1 cellular context compared by ENCODE assay signal in the genomic region with DNA sequence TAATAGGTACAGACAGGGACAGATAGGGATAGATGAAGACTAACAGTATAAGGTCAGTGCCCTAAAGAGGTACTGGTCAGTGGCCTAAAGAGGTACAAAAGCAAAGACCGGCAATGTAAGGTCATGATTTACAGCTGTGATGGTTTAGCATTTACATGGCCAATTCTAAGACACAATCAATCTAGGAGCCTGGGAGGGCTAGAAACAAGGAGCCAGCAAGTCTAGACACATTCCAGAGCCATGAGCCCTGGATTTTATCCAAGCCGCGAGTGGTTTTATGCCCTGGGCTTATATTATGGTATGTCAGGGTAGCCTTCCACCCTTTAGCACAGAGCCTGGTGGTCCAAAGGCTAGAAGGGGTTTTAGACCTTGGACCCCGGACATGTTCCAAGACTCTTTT.
TF ChIP-seq lines count a peak whose summit lies in the region.

No MANE protein-coding gene starts in this region.

TF ChIP-seq in GM23338, 12 proteins besides CTCF, POLR2A, EP300 and RAD21 (continued from another document):
- TF ChIP-seq, protein P1, sequence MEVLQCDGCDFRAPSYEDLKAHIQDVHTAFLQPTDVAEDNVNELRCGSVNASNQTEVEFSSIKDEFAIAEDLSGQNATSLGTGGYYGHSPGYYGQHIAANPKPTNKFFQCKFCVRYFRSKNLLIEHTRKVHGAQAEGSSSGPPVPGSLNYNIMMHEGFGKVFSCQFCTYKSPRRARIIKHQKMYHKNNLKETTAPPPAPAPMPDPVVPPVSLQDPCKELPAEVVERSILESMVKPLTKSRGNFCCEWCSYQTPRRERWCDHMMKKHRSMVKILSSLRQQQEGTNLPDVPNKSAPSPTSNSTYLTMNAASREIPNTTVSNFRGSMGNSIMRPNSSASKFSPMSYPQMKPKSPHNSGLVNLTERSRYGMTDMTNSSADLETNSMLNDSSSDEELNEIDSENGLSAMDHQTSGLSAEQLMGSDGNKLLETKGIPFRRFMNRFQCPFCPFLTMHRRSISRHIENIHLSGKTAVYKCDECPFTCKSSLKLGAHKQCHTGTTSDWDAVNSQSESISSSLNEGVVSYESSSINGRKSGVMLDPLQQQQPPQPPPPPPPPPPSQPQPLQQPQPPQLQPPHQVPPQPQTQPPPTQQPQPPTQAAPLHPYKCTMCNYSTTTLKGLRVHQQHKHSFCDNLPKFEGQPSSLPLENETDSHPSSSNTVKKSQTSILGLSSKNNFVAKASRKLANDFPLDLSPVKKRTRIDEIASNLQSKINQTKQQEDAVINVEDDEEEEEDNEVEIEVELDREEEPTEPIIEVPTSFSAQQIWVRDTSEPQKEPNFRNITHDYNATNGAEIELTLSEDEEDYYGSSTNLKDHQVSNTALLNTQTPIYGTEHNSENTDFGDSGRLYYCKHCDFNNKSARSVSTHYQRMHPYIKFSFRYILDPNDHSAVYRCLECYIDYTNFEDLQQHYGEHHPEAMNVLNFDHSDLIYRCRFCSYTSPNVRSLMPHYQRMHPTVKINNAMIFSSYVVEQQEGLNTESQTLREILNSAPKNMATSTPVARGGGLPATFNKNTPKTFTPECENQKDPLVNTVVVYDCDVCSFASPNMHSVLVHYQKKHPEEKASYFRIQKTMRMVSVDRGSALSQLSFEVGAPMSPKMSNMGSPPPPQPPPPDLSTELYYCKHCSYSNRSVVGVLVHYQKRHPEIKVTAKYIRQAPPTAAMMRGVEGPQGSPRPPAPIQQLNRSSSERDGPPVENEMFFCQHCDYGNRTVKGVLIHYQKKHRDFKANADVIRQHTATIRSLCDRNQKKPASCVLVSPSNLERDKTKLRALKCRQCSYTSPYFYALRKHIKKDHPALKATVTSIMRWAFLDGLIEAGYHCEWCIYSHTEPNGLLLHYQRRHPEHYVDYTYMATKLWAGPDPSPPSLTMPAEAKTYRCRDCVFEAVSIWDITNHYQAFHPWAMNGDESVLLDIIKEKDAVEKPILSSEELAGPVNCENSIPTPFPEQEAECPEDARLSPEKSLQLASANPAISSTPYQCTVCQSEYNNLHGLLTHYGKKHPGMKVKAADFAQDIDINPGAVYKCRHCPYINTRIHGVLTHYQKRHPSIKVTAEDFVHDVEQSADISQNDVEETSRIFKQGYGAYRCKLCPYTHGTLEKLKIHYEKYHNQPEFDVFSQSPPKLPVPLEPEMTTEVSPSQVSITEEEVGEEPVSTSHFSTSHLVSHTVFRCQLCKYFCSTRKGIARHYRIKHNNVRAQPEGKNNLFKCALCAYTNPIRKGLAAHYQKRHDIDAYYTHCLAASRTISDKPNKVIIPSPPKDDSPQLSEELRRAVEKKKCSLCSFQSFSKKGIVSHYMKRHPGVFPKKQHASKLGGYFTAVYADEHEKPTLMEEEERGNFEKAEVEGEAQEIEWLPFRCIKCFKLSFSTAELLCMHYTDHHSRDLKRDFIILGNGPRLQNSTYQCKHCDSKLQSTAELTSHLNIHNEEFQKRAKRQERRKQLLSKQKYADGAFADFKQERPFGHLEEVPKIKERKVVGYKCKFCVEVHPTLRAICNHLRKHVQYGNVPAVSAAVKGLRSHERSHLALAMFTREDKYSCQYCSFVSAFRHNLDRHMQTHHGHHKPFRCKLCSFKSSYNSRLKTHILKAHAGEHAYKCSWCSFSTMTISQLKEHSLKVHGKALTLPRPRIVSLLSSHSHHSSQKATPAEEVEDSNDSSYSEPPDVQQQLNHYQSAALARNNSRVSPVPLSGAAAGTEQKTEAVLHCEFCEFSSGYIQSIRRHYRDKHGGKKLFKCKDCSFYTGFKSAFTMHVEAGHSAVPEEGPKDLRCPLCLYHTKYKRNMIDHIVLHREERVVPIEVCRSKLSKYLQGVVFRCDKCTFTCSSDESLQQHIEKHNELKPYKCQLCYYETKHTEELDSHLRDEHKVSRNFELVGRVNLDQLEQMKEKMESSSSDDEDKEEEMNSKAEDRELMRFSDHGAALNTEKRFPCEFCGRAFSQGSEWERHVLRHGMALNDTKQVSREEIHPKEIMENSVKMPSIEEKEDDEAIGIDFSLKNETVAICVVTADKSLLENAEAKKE (CRISPR knock-in tag; IDR thresholded peaks at IDR 0.05) = no peak
- TF ChIP-seq EZH2 (IDR thresholded peaks at IDR 0.05; ENCODE audit: low read depth, unreplicated experiment) = no peak
- no peak for TF ChIP-seq NANOG (IDR thresholded peaks at IDR 0.05; ENCODE audit: borderline replicate concordance)
- TF ChIP-seq POLR2AphosphoS5 (IDR thresholded peaks at IDR 0.05; ENCODE audit: low read depth) = no peak
- TF ChIP-seq STAT1 (IDR thresholded peaks at IDR 0.05; ENCODE audit: unreplicated experiment) = no peak
- TF ChIP-seq EZH2phosphoT487 (IDR thresholded peaks at IDR 0.05; ENCODE audit: unreplicated experiment) = no peak
- TF ChIP-seq, protein P2, sequence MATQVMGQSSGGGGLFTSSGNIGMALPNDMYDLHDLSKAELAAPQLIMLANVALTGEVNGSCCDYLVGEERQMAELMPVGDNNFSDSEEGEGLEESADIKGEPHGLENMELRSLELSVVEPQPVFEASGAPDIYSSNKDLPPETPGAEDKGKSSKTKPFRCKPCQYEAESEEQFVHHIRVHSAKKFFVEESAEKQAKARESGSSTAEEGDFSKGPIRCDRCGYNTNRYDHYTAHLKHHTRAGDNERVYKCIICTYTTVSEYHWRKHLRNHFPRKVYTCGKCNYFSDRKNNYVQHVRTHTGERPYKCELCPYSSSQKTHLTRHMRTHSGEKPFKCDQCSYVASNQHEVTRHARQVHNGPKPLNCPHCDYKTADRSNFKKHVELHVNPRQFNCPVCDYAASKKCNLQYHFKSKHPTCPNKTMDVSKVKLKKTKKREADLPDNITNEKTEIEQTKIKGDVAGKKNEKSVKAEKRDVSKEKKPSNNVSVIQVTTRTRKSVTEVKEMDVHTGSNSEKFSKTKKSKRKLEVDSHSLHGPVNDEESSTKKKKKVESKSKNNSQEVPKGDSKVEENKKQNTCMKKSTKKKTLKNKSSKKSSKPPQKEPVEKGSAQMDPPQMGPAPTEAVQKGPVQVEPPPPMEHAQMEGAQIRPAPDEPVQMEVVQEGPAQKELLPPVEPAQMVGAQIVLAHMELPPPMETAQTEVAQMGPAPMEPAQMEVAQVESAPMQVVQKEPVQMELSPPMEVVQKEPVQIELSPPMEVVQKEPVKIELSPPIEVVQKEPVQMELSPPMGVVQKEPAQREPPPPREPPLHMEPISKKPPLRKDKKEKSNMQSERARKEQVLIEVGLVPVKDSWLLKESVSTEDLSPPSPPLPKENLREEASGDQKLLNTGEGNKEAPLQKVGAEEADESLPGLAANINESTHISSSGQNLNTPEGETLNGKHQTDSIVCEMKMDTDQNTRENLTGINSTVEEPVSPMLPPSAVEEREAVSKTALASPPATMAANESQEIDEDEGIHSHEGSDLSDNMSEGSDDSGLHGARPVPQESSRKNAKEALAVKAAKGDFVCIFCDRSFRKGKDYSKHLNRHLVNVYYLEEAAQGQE (IDR thresholded peaks at IDR 0.05; ENCODE audit: unreplicated experiment) = no peak
- no peak for TF ChIP-seq CREB1 (CRISPR knock-in tag; IDR thresholded peaks at IDR 0.05; ENCODE audit: low read depth)
- no peak for TF ChIP-seq ZNF114 (CRISPR knock-in tag; IDR thresholded peaks at IDR 0.05)
- no peak for TF ChIP-seq JUNB (IDR thresholded peaks at IDR 0.05; ENCODE audit: unreplicated experiment)
- TF ChIP-seq, protein P3, sequence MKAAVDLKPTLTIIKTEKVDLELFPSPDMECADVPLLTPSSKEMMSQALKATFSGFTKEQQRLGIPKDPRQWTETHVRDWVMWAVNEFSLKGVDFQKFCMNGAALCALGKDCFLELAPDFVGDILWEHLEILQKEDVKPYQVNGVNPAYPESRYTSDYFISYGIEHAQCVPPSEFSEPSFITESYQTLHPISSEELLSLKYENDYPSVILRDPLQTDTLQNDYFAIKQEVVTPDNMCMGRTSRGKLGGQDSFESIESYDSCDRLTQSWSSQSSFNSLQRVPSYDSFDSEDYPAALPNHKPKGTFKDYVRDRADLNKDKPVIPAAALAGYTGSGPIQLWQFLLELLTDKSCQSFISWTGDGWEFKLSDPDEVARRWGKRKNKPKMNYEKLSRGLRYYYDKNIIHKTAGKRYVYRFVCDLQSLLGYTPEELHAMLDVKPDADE (IDR thresholded peaks at IDR 0.05) = no peak
